ENCODE assay signal across 7 cellular contexts in the genomic region with DNA sequence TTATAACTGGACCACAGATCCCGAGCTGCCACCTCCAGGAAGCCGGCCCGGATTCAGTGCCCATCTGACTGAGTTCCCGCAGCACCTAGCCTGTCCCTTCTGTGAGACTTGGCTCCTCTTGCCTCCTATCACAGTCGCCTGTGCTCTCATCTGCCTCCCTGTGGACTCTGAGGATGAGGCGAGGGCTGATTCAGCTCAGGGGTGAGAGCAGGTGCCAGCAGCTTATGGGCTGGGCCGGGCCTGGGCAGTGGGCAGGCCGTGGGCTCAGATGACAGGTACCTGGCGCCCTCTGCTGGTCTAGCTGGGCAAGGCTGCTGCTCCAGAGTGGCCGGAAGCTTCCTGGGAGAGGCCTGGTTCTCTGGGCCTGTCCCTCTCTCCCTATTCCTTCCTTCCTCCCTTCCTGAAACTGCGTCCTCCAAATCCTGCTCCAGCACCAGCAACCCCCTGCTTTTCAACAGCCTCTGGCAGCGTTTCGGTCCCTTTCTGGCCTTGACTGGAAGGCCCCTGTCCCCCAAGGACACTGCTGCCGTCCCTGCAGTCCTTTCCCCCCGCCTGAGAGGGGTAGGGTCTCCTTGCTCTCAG. TPM values are rescaled to one million over a fixed set of nuclear protein-coding genes. Genes with fewer than 3 reads are reported as not detected.
DNase-seq lines count a peak whose midpoint lies in the region; ATAC-seq lines count a peak whose summit lies in the region.

No MANE protein-coding gene starts in this region.

- ATAC-seq in GM18502 (IDR thresholded peaks at IDR 0.05; ENCODE audit: poor library complexity, unreplicated experiment), result peak; percentile 80
- ATAC-seq in HG03175 (IDR thresholded peaks at IDR 0.05; ENCODE audit: unreplicated experiment), result peak; percentile 85

- DNase-seq in NCI-H226, result peak; percentile 91
- peak; percentile 75 for DNase-seq in activated CD4-positive, CD25-positive, alpha-beta regulatory T cell treated with anti-CD3 and anti-CD28 coated beads, Interleukin-2, amount 50 U/mL, for 72 hours
- DNase-seq in cerebellum (ENCODE audit: low spot score), result peak; percentile 91
- peak; percentile 96 for DNase-seq in left kidney (ENCODE audit: low read depth, low spot score)
- DNase-seq in stimulated activated CD4-positive, alpha-beta T cell treated with anti-CD3 and anti-CD28 coated beads, Interleukin-4, amount 100 ng/mL, for 1 hour, result peak; percentile 64

RNA-seq across cellular contexts. Expression of gene PCSK9, which starts 17.3 kb away (rescaled TPM):
- total RNA-seq in cerebellum, result 44.8 TPM

RNA-seq across cellular contexts. Expression of gene BSND, which starts 23.3 kb away (rescaled TPM):
- 0.09 TPM for total RNA-seq in cerebellum

RNA-seq across cellular contexts. Expression of gene TMEM61, which starts 41.6 kb away (rescaled TPM):
- total RNA-seq in cerebellum, result 1.2 TPM

Comparison
In these comparisons a context has a peak if more than half of its experiments do, and no peak if none do; other contexts are left out.
1. Peak in every context shown above with its lines: DNase-seq and ATAC-seq.